Comparison of ENCODE assay signal across 25 cellular contexts in the genomic region with DNA sequence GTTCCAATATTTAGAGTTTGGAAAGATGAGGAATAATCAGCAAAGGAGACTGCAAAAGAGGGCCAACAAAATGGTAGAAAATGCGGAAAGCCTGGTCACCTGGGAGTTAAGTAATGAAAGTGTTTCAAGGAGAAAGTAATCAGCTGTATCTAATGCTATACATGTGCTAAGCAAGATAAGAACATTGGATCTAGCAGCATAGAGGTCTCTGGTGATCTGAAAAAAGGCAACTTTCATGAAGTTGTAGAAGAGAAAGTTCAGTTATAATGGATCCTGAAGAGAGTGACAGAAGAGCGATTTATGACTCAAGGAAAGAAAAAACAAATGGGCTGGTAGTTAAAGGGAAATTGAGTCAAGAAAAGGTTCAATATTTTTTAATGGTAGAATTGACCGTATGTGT. TPM values are rescaled to one million over a fixed set of nuclear protein-coding genes. Genes with fewer than 3 reads are reported as not detected.
A peak's percentile ranks its signal among the peaks of the same experiment; 100 is the strongest.
DNase-seq lines count a peak whose midpoint lies in the region; ATAC-seq, FAIRE-seq and TF ChIP-seq lines count a peak whose summit lies in the region.
"Had no signal": no experiment of that assay in that cellular context is flagged by ENCODE, and none has a peak within 500 bp of the region (broad histone marks: within the 10 kb centered on the region; RNA-seq: fewer than 3 reads in every experiment).

No MANE protein-coding gene starts in this region.

- intact Hi-C loops in activated CD4-positive, alpha-beta T cell treated with anti-CD3 and anti-CD28 coated beads, Interleukin-2, amount 10 ng/mL, durations not matched to agents 24 days and 14 days (cut with micrococcal nuclease), result no loop called here
- intact Hi-C loops in K562 (cut with micrococcal nuclease), result no loop called here

- H3K9me1 ChIP-seq in K562 (ENCODE audit: control insufficient read depth, insufficient read depth, low read length), result no peaks in the 10 kb centered on the region

- H3K9me3 ChIP-seq in HEK293 (ENCODE audit: control insufficient read depth, insufficient read depth, low read depth, low read length), result no peaks in the 10 kb centered on the region
- no peaks in the 10 kb centered on the region for H3K9me3 ChIP-seq in K562 (replicated peaks; ENCODE audit: control insufficient read depth, insufficient read depth, low read depth, low read length)
- H3K9me3 ChIP-seq: A549; BE2C; BLaER1 treated with 17β-estradiol and CSF1 and Interleukin-3, amounts not matched to agents 10 nM and 100 nM; HAP-1 had no signal

- no peak for TF ChIP-seq EP300 in K562 (IDR thresholded peaks at IDR 0.05; ENCODE audit: low read length)

- H3K27ac Mint-ChIP-seq in activated CD4-positive, alpha-beta T cell treated with anti-CD3 and anti-CD28 coated beads, Interleukin-2, amount 10 ng/mL, durations not matched to agents 24 days and 14 days, result no peak overlapping the region
- no peak overlapping the region for H3K27ac Mint-ChIP-seq in activated CD4-positive, alpha-beta T cell treated with anti-CD3 and anti-CD28 coated beads, Interleukin-2, amount 10 ng/mL, durations not matched to agents 7 days and 5 days
- H3K27ac Mint-ChIP-seq: CD4-positive, alpha-beta T cell had no signal

- peak; percentile 26 for DNase-seq in activated CD4-positive, alpha-beta T cell treated with anti-CD3 and anti-CD28 coated beads, Interleukin-2, amount 10 ng/mL, durations not matched to agents 24 days and 14 days
- DNase-seq in activated CD4-positive, alpha-beta T cell treated with anti-CD3 and anti-CD28 coated beads, Interleukin-2, amount 10 ng/mL, durations not matched to agents 7 days and 5 days, result no peak
- DNase-seq in K562 (ENCODE audit: extremely low read depth in 1 of 4, low spot score in 3 of 4) (no peak), NCI-H345 treated with DMSO at 0.1 percent for 48 hours (lab: John Stamatoyannopoulos, UW; ENCODE audit: unreplicated experiment) (no peak)
- DNase-seq: 8988T; ACHN; AML-193; BE2C; CD4-positive, alpha-beta T cell; CD8-positive, alpha-beta memory T cell; DMS 273 treated with DMSO at 0.1 percent for 48 hours; DMS79; EL; GDM1; GOT3 had no signal

- H3K4me3 ChIP-seq in HEK293 (ENCODE audit: low read depth, low read length) (no peak overlapping the region), K562 (no peak overlapping the region)
- H3K4me3 ChIP-seq: A549; BLaER1 treated with 17β-estradiol and CSF1 and Interleukin-3, amounts not matched to agents 10 nM and 100 nM; GM12878; HAP-1 had no signal

- H3K9me3 Mint-ChIP-seq in activated CD4-positive, alpha-beta T cell treated with anti-CD3 and anti-CD28 coated beads, Interleukin-2, amount 10 ng/mL, durations not matched to agents 24 days and 14 days, result no peaks in the 10 kb centered on the region
- H3K9me3 Mint-ChIP-seq in activated CD4-positive, alpha-beta T cell treated with anti-CD3 and anti-CD28 coated beads, Interleukin-2, amount 10 ng/mL, durations not matched to agents 7 days and 5 days, result no peaks in the 10 kb centered on the region
- H3K9me3 Mint-ChIP-seq: CD14-positive monocyte; CD4-positive, alpha-beta T cell; CD8-positive, alpha-beta memory T cell had no signal

- H3K4me1 ChIP-seq in HEK293 (ENCODE audit: control insufficient read depth, insufficient read depth, low read length) (no peaks in the 10 kb centered on the region), K562 (replicated peaks in 1 of 2; ENCODE audit: control insufficient read depth in 2 of 2, insufficient read depth in 2 of 2, low read length in 2 of 2) (peaks cover 9 to 13% of the 10 kb centered on the region in 2 experiments; a peak in 4 of 5 replicates)
- H3K4me1 ChIP-seq: BE2C, HAP-1 had no signal

- H3K9ac ChIP-seq in K562 (ENCODE audit: insufficient read depth in 1 of 2, low read depth in 2 of 2, low read length in 2 of 2), result no peak overlapping the region
- H3K9ac ChIP-seq: BLaER1 treated with 17β-estradiol and CSF1 and Interleukin-3, amounts not matched to agents 10 nM and 100 nM had no signal

- no peak for TF ChIP-seq RAD21 in K562 (CRISPR knock-in tag; conservative IDR thresholded peaks at IDR 0.05 in 1 of 2, IDR thresholded peaks at IDR 0.05 in 1 of 2)

- peaks cover 4 to 6% of the 10 kb centered on the region in 2 experiments; a peak in 2 of 5 replicates for H3K27me3 ChIP-seq in K562 (ENCODE audit: control insufficient read depth in 2 of 2, insufficient read depth in 2 of 2, low read length in 2 of 2)
- H3K27me3 ChIP-seq: BE2C; BLaER1 treated with 17β-estradiol and CSF1 and Interleukin-3, amounts not matched to agents 10 nM and 100 nM had no signal

- TF ChIP-seq POLR2A in K562 (conservative IDR thresholded peaks at IDR 0.05), result no peak

- H3K36me3 ChIP-seq in HEK293 (ENCODE audit: control insufficient read depth in 2 of 2, insufficient read depth in 1 of 2, low read length in 2 of 2) (no peaks in the 10 kb centered on the region; a peak in 1 of 3 replicates), K562 (ENCODE audit: control insufficient read depth, insufficient read depth, low read length) (no peaks in the 10 kb centered on the region)
- H3K36me3 ChIP-seq: BE2C, HAP-1 had no signal

- no peak overlapping the region; the same call in 1 of the 2 replicates for H3K4me2 ChIP-seq in K562 (ENCODE audit: insufficient read depth, low read length)
- H3K4me2 ChIP-seq: A549 had no signal

- H3K27ac ChIP-seq in HEK293 (ENCODE audit: extremely low read depth, low read depth, low read length) (no peak overlapping the region), K562 (ENCODE audit: extremely low read depth, low read depth, low read length) (no peak overlapping the region)
- H3K27ac ChIP-seq: A549; BLaER1 treated with 17β-estradiol and CSF1 and Interleukin-3, amounts not matched to agents 10 nM and 100 nM had no signal

- peaks cover 21% of the 10 kb centered on the region for H3K4me1 Mint-ChIP-seq in activated CD4-positive, alpha-beta T cell treated with anti-CD3 and anti-CD28 coated beads, Interleukin-2, amount 10 ng/mL, durations not matched to agents 24 days and 14 days
- H3K4me1 Mint-ChIP-seq in activated CD4-positive, alpha-beta T cell treated with anti-CD3 and anti-CD28 coated beads, Interleukin-2, amount 10 ng/mL, durations not matched to agents 7 days and 5 days, result peaks cover 30% of the 10 kb centered on the region

- CTCF ChIA-PET in activated CD4-positive, alpha-beta T cell treated with anti-CD3 and anti-CD28 coated beads, Interleukin-2, amount 10 ng/mL, durations not matched to agents 7 days and 5 days (lab: Charles Lee), result interaction anchor here (1.1 to 10.3 kb wide), 3 partner anchors 102 to 260 kb away, joined by 3 to 130 read pairs (median 4); no protein-coding TSS in a partner anchor
- CTCF ChIA-PET in HEK293 (lab: Yijun Ruan, JAX) (interaction anchor here (0.7 to 1.0 kb wide), 5 partner anchors 11 to 135 kb away, joined by 3 to 4 read pairs (median 3); no protein-coding TSS in a partner anchor), K562 (lab: Yijun Ruan, JAX; ENCODE audit: low intra/inter-chr PET ratio) (no interaction called here)

- no peak overlapping the region for H3K4me3 Mint-ChIP-seq in activated CD4-positive, alpha-beta T cell treated with anti-CD3 and anti-CD28 coated beads, Interleukin-2, amount 10 ng/mL, durations not matched to agents 24 days and 14 days
- H3K4me3 Mint-ChIP-seq in activated CD4-positive, alpha-beta T cell treated with anti-CD3 and anti-CD28 coated beads, Interleukin-2, amount 10 ng/mL, durations not matched to agents 7 days and 5 days, result no peak overlapping the region
- H3K4me3 Mint-ChIP-seq: CD14-positive monocyte; CD4-positive, alpha-beta T cell had no signal

- no peaks in the 10 kb centered on the region for H3K27me3 Mint-ChIP-seq in activated CD4-positive, alpha-beta T cell treated with anti-CD3 and anti-CD28 coated beads, Interleukin-2, amount 10 ng/mL, durations not matched to agents 24 days and 14 days
- H3K27me3 Mint-ChIP-seq in activated CD4-positive, alpha-beta T cell treated with anti-CD3 and anti-CD28 coated beads, Interleukin-2, amount 10 ng/mL, durations not matched to agents 7 days and 5 days, result no peaks in the 10 kb centered on the region
- H3K27me3 Mint-ChIP-seq: CD4-positive, alpha-beta T cell; CD8-positive, alpha-beta memory T cell had no signal

- in situ Hi-C loops in K562 (cut with MboI), result loop anchor here (5.0 kb wide), 1 partner anchor 103 kb away; no protein-coding TSS in a partner anchor

- no peak for FAIRE-seq in K562 (lab: Jason Lieb, UNC)
- FAIRE-seq: A549, D721Med, GM12878, GM18507, H54 had no signal

- BruUV-seq in K562 (replicated peaks; lab: Mats Ljungman, UMichigan), result no TSS peak

- WGBS in K562 (ENCODE audit: insufficient coverage, low coverage, missing lambda C conversion rate), result 37% methylated on average over 3 of the region's 3 CpGs

- peaks cover 5% of the 10 kb centered on the region; the same call in 1 of the 3 replicates for H3K79me2 ChIP-seq in K562 (ENCODE audit: control insufficient read depth, insufficient read depth, low read length)

- no peaks in the 10 kb centered on the region for H3K36me3 Mint-ChIP-seq in activated CD4-positive, alpha-beta T cell treated with anti-CD3 and anti-CD28 coated beads, Interleukin-2, amount 10 ng/mL, durations not matched to agents 24 days and 14 days (ENCODE audit: low read depth)
- H3K36me3 Mint-ChIP-seq in activated CD4-positive, alpha-beta T cell treated with anti-CD3 and anti-CD28 coated beads, Interleukin-2, amount 10 ng/mL, durations not matched to agents 7 days and 5 days (ENCODE audit: low read depth), result no peaks in the 10 kb centered on the region

- no peaks in the 10 kb centered on the region for H4K20me1 ChIP-seq in K562 (replicated peaks; ENCODE audit: control insufficient read depth, insufficient read depth, low read length)
- H4K20me1 ChIP-seq: BLaER1 treated with 17β-estradiol and CSF1 and Interleukin-3, amounts not matched to agents 10 nM and 100 nM had no signal

- no peak for ATAC-seq in K562
- ATAC-seq in HG02981 (IDR thresholded peaks at IDR 0.05; ENCODE audit: unreplicated experiment), result no peak
- ATAC-seq: A549, GM12878 had no signal

- POLR2A ChIA-PET in activated CD4-positive, alpha-beta T cell treated with anti-CD3 and anti-CD28 coated beads, Interleukin-2, amount 10 ng/mL, durations not matched to agents 7 days and 5 days (lab: Charles Lee), result no interaction called here
- POLR2A ChIA-PET in HEK293 (lab: Yijun Ruan, JAX), result no interaction called here
- POLR2A ChIA-PET in K562 (lab: Yijun Ruan, JAX), result interaction anchor here (0.6 to 0.7 kb wide), 2 partner anchors 195 to 1502 kb away, joined by 3 read pairs; no protein-coding TSS in a partner anchor

- TF ChIP-seq CTCF in HEK293 (tag by site-specific recombination; IDR thresholded peaks at IDR 0.05), result no peak
- no peak for TF ChIP-seq CTCF in K562 (IDR thresholded peaks at IDR 0.05 in 2 of 3, conservative IDR thresholded peaks at IDR 0.05 in 1 of 3; ENCODE audit: insufficient read depth in 2 of 3, low read depth in 1 of 3, low read length in 3 of 3)

- H2AFZ ChIP-seq in K562 (ENCODE audit: low read depth, low read length), result no peak overlapping the region

RNA-seq across cellular contexts. Expression of gene RSPH3, which starts 4.6 kb away (rescaled TPM):
- total RNA-seq in activated CD4-positive, alpha-beta T cell treated with anti-CD3 and anti-CD28 coated beads, Interleukin-2, amount 10 ng/mL, durations not matched to agents 24 days and 14 days, result 4.7 and 5.1 TPM in 2 replicates
- 1 to 10 TPM; 2.4 to 2.9 TPM for total RNA-seq in activated CD4-positive, alpha-beta T cell treated with anti-CD3 and anti-CD28 coated beads, Interleukin-2, amount 10 ng/mL, durations not matched to agents 7 days and 5 days
- total RNA-seq in K562 (2011; cell fraction: chromatin; rRNA removed; ENCODE audit: low replicate concordance), result 1.7 TPM in 2 replicates
- 0.79 and 0.83 TPM in 2 replicates for total RNA-seq in K562 (2011; cell fraction: nucleolus; rRNA removed)
- 0.88 and 5.3 TPM in 2 replicates for total RNA-seq in K562 (2011; cell fraction: nucleoplasm; rRNA removed)
- total RNA-seq in K562 (2014; rRNA removed), result 1.6 and 1.7 TPM in 2 replicates
- 1.8 and 1.9 TPM in 2 replicates for total RNA-seq in K562 (2014; rRNA removed; fragmentation: Illumina TruSeq; extraction: Trizol)
- 2.0 and 2.3 TPM in 2 replicates for total RNA-seq in K562 (2015; rRNA removed; fragmentation: Illumina TruSeq; extraction: Trizol)
- total RNA-seq in K562 (2021), result 2.6 and 2.9 TPM in 2 replicates
- 1.2 and 1.3 TPM in 2 replicates for polyA plus RNA-seq in K562 (2011; rRNA removed)
- 0.60 and 1.4 TPM in 2 replicates for polyA plus RNA-seq in K562 (2011; cell fraction: cytosol; rRNA removed)
- polyA plus RNA-seq in K562 (2011; cell fraction: nucleus; rRNA removed), result 0.80 and 1.8 TPM in 2 replicates
- 2.9 and 4.4 TPM in 2 replicates for polyA plus RNA-seq in K562 (2012)
- polyA plus RNA-seq in K562 (2014; fragmentation: Illumina TruSeq; extraction: Trizol), result 1.3 and 2.1 TPM in 2 replicates
- under 1 TPM; 0.52 to 0.68 TPM for polyA plus RNA-seq in K562 (2014; fragmentation: Nextera tagmentation; extraction: Ambion mirVana)
- 1.3 and 1.5 TPM in 2 replicates for polyA plus RNA-seq in K562 (2014; rRNA removed)
- polyA minus RNA-seq in K562 (2011; rRNA and poly(A)+ RNA removed), result 2.1 and 3.6 TPM in 2 replicates
- polyA minus RNA-seq in K562 (2011; cell fraction: cytosol; rRNA and poly(A)+ RNA removed), result 2.0 TPM in 2 replicates
- 0.78 and 1.1 TPM in 2 replicates for polyA minus RNA-seq in K562 (2011; cell fraction: nucleus; rRNA and poly(A)+ RNA removed)

RNA-seq across cellular contexts. Expression of gene TAGAP, which starts 40.2 kb away (rescaled TPM):
- 183 and 187 TPM in 2 replicates for total RNA-seq in activated CD4-positive, alpha-beta T cell treated with anti-CD3 and anti-CD28 coated beads, Interleukin-2, amount 10 ng/mL, durations not matched to agents 24 days and 14 days
- total RNA-seq in activated CD4-positive, alpha-beta T cell treated with anti-CD3 and anti-CD28 coated beads, Interleukin-2, amount 10 ng/mL, durations not matched to agents 7 days and 5 days, result 10 to 100 TPM; 60.3 to 67.9 TPM
- total RNA-seq in K562 (2011; cell fraction: chromatin; rRNA removed; ENCODE audit: low replicate concordance), result not detected in 2 replicates
- total RNA-seq in K562 (2011; cell fraction: nucleolus; rRNA removed), result not detected in 2 replicates
- not detected in 2 replicates for total RNA-seq in K562 (2011; cell fraction: nucleoplasm; rRNA removed)
- total RNA-seq in K562 (2014; rRNA removed) (not detected in 2 replicates), K562 (2014; rRNA removed; fragmentation: Illumina TruSeq; extraction: Trizol) (not detected in 2 replicates), K562 (2015; rRNA removed; fragmentation: Illumina TruSeq; extraction: Trizol) (not detected in 2 replicates), K562 (2021) (0.07 and 0.27 TPM in 2 replicates)
- polyA plus RNA-seq in K562 (2011; rRNA removed) (not detected in 2 replicates), K562 (2014; fragmentation: Illumina TruSeq; extraction: Trizol) (not detected in 2 replicates), K562 (2014; fragmentation: Nextera tagmentation; extraction: Ambion mirVana) (not detected), K562 (2014; rRNA removed) (not detected in 2 replicates)
- polyA plus RNA-seq in K562 (2011; cell fraction: cytosol; rRNA removed), result not detected in 2 replicates
- not detected in 2 replicates for polyA plus RNA-seq in K562 (2011; cell fraction: nucleus; rRNA removed)
- polyA plus RNA-seq in K562 (2012), result not detected in 2 replicates
- not detected in 2 replicates for polyA minus RNA-seq in K562 (2011; rRNA and poly(A)+ RNA removed)
- polyA minus RNA-seq in K562 (2011; cell fraction: cytosol; rRNA and poly(A)+ RNA removed), result not detected in 2 replicates
- polyA minus RNA-seq in K562 (2011; cell fraction: nucleus; rRNA and poly(A)+ RNA removed), result not detected in 2 replicates
- polyA plus RNA-seq: A549 had no signal

Comparison
In these comparisons a context has a peak if more than half of its experiments do, and no peak if none do; other contexts are left out.
1. RNA of gene TAGAP, which starts 40.2 kb away (total RNA-seq): 183 to 187 TPM in activated CD4-positive, alpha-beta T cell treated with anti-CD3 and anti-CD28 coated beads, Interleukin-2, amount 10 ng/mL, durations not matched to agents 24 days and 14 days and 60.3 to 67.9 TPM in activated CD4-positive, alpha-beta T cell treated with anti-CD3 and anti-CD28 coated beads, Interleukin-2, amount 10 ng/mL, durations not matched to agents 7 days and 5 days; 0.07 to 0.27 TPM in K562; every median in the first group is over 10 times any median in the second.